1 cellular context compared by ENCODE assay signal in the genomic region with DNA sequence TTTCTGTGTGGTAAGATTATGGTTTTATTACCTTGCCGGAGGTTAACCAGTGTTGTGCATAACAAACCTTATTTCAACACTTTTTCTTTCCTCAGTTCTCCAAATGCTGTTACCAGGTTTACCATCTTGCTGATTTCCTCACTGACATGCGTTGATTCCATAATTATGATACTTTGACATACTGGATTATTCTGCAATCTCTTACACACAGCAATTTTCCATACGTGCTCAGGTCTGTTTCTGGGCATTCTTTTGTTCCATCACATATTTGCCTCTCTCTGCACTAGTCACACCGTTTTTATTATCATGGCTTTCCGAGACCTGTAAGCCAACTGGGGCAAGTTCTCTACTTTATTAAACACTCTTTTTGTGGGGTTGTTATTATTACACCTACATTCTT.
TF ChIP-seq lines count a peak whose summit lies in the region.

No MANE protein-coding gene starts in this region.

TF ChIP-seq in WTC11, 78 proteins besides CTCF, POLR2A, EP300 and RAD21:
- TF ChIP-seq, protein P1, sequence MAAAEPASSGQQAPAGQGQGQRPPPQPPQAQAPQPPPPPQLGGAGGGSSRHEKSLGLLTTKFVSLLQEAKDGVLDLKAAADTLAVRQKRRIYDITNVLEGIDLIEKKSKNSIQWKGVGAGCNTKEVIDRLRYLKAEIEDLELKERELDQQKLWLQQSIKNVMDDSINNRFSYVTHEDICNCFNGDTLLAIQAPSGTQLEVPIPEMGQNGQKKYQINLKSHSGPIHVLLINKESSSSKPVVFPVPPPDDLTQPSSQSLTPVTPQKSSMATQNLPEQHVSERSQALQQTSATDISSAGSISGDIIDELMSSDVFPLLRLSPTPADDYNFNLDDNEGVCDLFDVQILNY (CRISPR knock-in tag; IDR thresholded peaks at IDR 0.05), result no peak
- TF ChIP-seq FOXK1 (CRISPR knock-in tag; IDR thresholded peaks at IDR 0.05) (no peak), FOXJ3 (CRISPR knock-in tag; IDR thresholded peaks at IDR 0.05; ENCODE audit: borderline replicate concordance) (no peak), NR3C1 (CRISPR knock-in tag; conservative IDR thresholded peaks at IDR 0.05; ENCODE audit: low read depth) (no peak), NR2C2 (CRISPR knock-in tag; IDR thresholded peaks at IDR 0.05) (no peak), GABPB1 (CRISPR knock-in tag; IDR thresholded peaks at IDR 0.05) (no peak), RELA (CRISPR knock-in tag; IDR thresholded peaks at IDR 0.05; ENCODE audit: borderline replicate concordance) (no peak), SMAD4 (CRISPR knock-in tag; IDR thresholded peaks at IDR 0.05) (no peak)
- TF ChIP-seq, protein P2, sequence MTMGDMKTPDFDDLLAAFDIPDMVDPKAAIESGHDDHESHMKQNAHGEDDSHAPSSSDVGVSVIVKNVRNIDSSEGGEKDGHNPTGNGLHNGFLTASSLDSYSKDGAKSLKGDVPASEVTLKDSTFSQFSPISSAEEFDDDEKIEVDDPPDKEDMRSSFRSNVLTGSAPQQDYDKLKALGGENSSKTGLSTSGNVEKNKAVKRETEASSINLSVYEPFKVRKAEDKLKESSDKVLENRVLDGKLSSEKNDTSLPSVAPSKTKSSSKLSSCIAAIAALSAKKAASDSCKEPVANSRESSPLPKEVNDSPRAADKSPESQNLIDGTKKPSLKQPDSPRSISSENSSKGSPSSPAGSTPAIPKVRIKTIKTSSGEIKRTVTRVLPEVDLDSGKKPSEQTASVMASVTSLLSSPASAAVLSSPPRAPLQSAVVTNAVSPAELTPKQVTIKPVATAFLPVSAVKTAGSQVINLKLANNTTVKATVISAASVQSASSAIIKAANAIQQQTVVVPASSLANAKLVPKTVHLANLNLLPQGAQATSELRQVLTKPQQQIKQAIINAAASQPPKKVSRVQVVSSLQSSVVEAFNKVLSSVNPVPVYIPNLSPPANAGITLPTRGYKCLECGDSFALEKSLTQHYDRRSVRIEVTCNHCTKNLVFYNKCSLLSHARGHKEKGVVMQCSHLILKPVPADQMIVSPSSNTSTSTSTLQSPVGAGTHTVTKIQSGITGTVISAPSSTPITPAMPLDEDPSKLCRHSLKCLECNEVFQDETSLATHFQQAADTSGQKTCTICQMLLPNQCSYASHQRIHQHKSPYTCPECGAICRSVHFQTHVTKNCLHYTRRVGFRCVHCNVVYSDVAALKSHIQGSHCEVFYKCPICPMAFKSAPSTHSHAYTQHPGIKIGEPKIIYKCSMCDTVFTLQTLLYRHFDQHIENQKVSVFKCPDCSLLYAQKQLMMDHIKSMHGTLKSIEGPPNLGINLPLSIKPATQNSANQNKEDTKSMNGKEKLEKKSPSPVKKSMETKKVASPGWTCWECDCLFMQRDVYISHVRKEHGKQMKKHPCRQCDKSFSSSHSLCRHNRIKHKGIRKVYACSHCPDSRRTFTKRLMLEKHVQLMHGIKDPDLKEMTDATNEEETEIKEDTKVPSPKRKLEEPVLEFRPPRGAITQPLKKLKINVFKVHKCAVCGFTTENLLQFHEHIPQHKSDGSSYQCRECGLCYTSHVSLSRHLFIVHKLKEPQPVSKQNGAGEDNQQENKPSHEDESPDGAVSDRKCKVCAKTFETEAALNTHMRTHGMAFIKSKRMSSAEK (CRISPR knock-in tag; IDR thresholded peaks at IDR 0.05; ENCODE audit: borderline replicate concordance), result no peak
- TF ChIP-seq, protein P3, sequence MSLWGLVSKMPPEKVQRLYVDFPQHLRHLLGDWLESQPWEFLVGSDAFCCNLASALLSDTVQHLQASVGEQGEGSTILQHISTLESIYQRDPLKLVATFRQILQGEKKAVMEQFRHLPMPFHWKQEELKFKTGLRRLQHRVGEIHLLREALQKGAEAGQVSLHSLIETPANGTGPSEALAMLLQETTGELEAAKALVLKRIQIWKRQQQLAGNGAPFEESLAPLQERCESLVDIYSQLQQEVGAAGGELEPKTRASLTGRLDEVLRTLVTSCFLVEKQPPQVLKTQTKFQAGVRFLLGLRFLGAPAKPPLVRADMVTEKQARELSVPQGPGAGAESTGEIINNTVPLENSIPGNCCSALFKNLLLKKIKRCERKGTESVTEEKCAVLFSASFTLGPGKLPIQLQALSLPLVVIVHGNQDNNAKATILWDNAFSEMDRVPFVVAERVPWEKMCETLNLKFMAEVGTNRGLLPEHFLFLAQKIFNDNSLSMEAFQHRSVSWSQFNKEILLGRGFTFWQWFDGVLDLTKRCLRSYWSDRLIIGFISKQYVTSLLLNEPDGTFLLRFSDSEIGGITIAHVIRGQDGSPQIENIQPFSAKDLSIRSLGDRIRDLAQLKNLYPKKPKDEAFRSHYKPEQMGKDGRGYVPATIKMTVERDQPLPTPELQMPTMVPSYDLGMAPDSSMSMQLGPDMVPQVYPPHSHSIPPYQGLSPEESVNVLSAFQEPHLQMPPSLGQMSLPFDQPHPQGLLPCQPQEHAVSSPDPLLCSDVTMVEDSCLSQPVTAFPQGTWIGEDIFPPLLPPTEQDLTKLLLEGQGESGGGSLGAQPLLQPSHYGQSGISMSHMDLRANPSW (CRISPR knock-in tag; conservative IDR thresholded peaks at IDR 0.05; ENCODE audit: low read depth), result no peak
TF ChIP-seq in WTC11: peak in this region for 0.
